In the genomic region with DNA sequence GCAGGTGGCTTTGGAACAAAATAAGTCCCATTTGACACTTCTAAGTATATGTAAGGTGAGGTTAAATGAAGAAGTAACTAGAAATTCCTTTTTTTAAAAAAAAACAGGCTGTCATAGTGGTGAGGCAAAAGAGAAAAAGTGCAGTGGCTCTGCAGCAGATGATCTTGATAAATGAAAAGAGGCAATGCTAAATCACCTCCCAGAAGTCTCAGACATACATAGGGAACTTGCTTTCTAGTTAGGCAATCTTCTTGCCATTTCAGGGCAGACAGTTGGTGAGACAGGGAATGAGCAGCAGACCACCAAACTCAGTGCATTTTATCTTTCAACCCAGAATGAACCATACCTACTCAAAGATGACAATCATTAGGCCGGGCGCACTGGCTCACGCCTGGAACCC, we compare ENCODE assay signal across 14 cellular contexts.
DNase-seq lines count a peak whose midpoint lies in the region; ATAC-seq and TF ChIP-seq lines count a peak whose summit lies in the region.
"Had no signal": no experiment of that assay in that cellular context is flagged by ENCODE, and none has a peak within 500 bp of the region (broad histone marks: within the 10 kb centered on the region; RNA-seq: fewer than 3 reads in every experiment).

No MANE protein-coding gene starts in this region.

- no peak for ATAC-seq in T-helper 17 cell
- ATAC-seq: A549; CD8-positive, alpha-beta T cell had no signal

- H3K4me3 Mint-ChIP-seq in T-helper 17 cell, result no peak overlapping the region
- H3K4me3 Mint-ChIP-seq: B cell; CD4-positive, alpha-beta T cell; CD8-positive, alpha-beta T cell had no signal

- DNase-seq in OCI-M1 (lab: John Stamatoyannopoulos, UW) (peak; percentile 77), T-helper 17 cell (no peak), erythroblast (lab: John Stamatoyannopoulos, UW) (peak; percentile 30 to 44), 8988T (no peak)
- DNase-seq in activated T-cell treated with anti-CD3 and anti-CD28 coated beads, Interleukin-2, amount 50 U/mL, for 1 hour, result no peak
- DNase-seq: AML-193; Caco-2; Calu3; CD4-positive, alpha-beta T cell; CD8-positive, alpha-beta T cell; DMS79 treated with DMSO at 0.1 percent for 48 hours; GF-D8 had no signal

- H3K27ac Mint-ChIP-seq in T-helper 17 cell, result peak overlapping the region; percentile 32
- H3K27ac Mint-ChIP-seq: B cell; CD4-positive, alpha-beta T cell; CD8-positive, alpha-beta T cell had no signal

- no peak for TF ChIP-seq POLR2A in erythroblast (IDR thresholded peaks at IDR 0.05; ENCODE audit: low read length)

- no peaks in the 10 kb centered on the region for H3K9me3 ChIP-seq in T-helper 17 cell (ENCODE audit: control insufficient read depth, low read length, poor library complexity, severe bottlenecking)
- H3K9me3 ChIP-seq: A549, Caco-2 had no signal

- H3K27me3 Mint-ChIP-seq in T-helper 17 cell, result no peaks in the 10 kb centered on the region
- H3K27me3 Mint-ChIP-seq: B cell; CD4-positive, alpha-beta T cell had no signal

- peaks cover 2% of the 10 kb centered on the region for H3K36me3 Mint-ChIP-seq in T-helper 17 cell (ENCODE audit: low read depth)
- H3K36me3 Mint-ChIP-seq: CD8-positive, alpha-beta T cell had no signal

- peaks cover 8% of the 10 kb centered on the region for H3K4me1 Mint-ChIP-seq in T-helper 17 cell
- H3K4me1 Mint-ChIP-seq: B cell had no signal

Comparison
In these comparisons a context has a peak if more than half of its experiments do, and no peak if none do; other contexts are left out.
1. DNase-seq: peak in OCI-M1 (single experiment) and erythroblast (2 of 2); none in T-helper 17 cell (0 of 3), 8988T (single experiment) and activated T-cell treated with anti-CD3 and anti-CD28 coated beads, Interleukin-2, amount 50 U/mL, for 1 hour (single experiment).